In genomic region chr10:132962623-132963429, GRCh38 we compare ENCODE assay signal across 8 cellular contexts. TPM values are rescaled to one million over a fixed set of nuclear protein-coding genes. Genes with fewer than 3 reads are reported as not detected.
DNase-seq lines count a peak whose midpoint lies in the region; ATAC-seq and TF ChIP-seq lines count a peak whose summit lies in the region.

No MANE protein-coding gene starts in this region.

- ATAC-seq in HG03520 (IDR thresholded peaks at IDR 0.05; ENCODE audit: unreplicated experiment) (peak; percentile 45), GM21786 (IDR thresholded peaks at IDR 0.05; ENCODE audit: unreplicated experiment) (no peak)

- H3K9me3 Mint-ChIP-seq in activated naive CD4-positive, alpha-beta T cell treated with anti-CD3 and anti-CD28 coated beads, Interleukin-2, amount 50 U/mL, for 24 hours, result no peaks in the 10 kb centered on the region
- no peaks in the 10 kb centered on the region for H3K9me3 Mint-ChIP-seq in neural crest cell

- no peaks in the 10 kb centered on the region for H3K9me3 ChIP-seq in duodenal mucosa (ENCODE audit: control insufficient read depth in 1 of 2, low read length in 2 of 2)

- H3K27ac ChIP-seq in duodenal mucosa (ENCODE audit: low read depth, low read length), result no peak overlapping the region

- H3K36me3 Mint-ChIP-seq in activated naive CD4-positive, alpha-beta T cell treated with anti-CD3 and anti-CD28 coated beads, Interleukin-2, amount 50 U/mL, for 24 hours, result no peaks in the 10 kb centered on the region
- H3K36me3 Mint-ChIP-seq in neural crest cell (ENCODE audit: low read depth), result no peaks in the 10 kb centered on the region

- DNase-seq in activated naive CD4-positive, alpha-beta T cell treated with anti-CD3 and anti-CD28 coated beads, Interleukin-2, amount 50 U/mL, for 16 hours, result no peak
- DNase-seq in neural crest cell (ENCODE audit: low read depth, low spot score) (no peak), NCI-H2196 treated with DMSO at 0.1 percent for 48 hours (lab: John Stamatoyannopoulos, UW; ENCODE audit: unreplicated experiment) (no peak), NCI-H1694 (lab: John Stamatoyannopoulos, UW) (no peak)

- H3K9ac ChIP-seq in duodenal mucosa (ENCODE audit: low read depth in 1 of 2, low read length in 2 of 2), result peak overlapping the region; percentile 19 to 21

- H3K4me1 ChIP-seq in duodenal mucosa (ENCODE audit: control insufficient read depth in 1 of 2, insufficient read depth in 2 of 2, low read length in 2 of 2), result peaks cover 5 to 6% of the 10 kb centered on the region in 2 donors

- no peaks in the 10 kb centered on the region for H3K36me3 ChIP-seq in duodenal mucosa (ENCODE audit: control insufficient read depth in 1 of 2, insufficient read depth in 2 of 2, low read length in 2 of 2)

- peaks cover 11% of the 10 kb centered on the region for H3K27me3 Mint-ChIP-seq in activated naive CD4-positive, alpha-beta T cell treated with anti-CD3 and anti-CD28 coated beads, Interleukin-2, amount 50 U/mL, for 24 hours
- peaks cover 23% of the 10 kb centered on the region for H3K27me3 Mint-ChIP-seq in neural crest cell (ENCODE audit: low read depth)

- peak overlapping the region; percentile 83 for H3K27ac Mint-ChIP-seq in activated naive CD4-positive, alpha-beta T cell treated with anti-CD3 and anti-CD28 coated beads, Interleukin-2, amount 50 U/mL, for 24 hours
- no peak overlapping the region for H3K27ac Mint-ChIP-seq in neural crest cell (ENCODE audit: unreplicated experiment)

- peaks cover 0 to 5% of the 10 kb centered on the region in 2 donors for H3K27me3 ChIP-seq in duodenal mucosa (ENCODE audit: control insufficient read depth in 1 of 2, insufficient read depth in 2 of 2, low read length in 2 of 2)

- peaks cover 23% of the 10 kb centered on the region for H3K4me1 Mint-ChIP-seq in activated naive CD4-positive, alpha-beta T cell treated with anti-CD3 and anti-CD28 coated beads, Interleukin-2, amount 50 U/mL, for 24 hours
- peaks cover 13% of the 10 kb centered on the region for H3K4me1 Mint-ChIP-seq in neural crest cell

- peak overlapping the region; percentile 65 to 75 for H3K4me3 ChIP-seq in duodenal mucosa (ENCODE audit: low read depth in 1 of 2, low read length in 2 of 2)

- peak overlapping the region; percentile 93 for H3K4me3 Mint-ChIP-seq in activated naive CD4-positive, alpha-beta T cell treated with anti-CD3 and anti-CD28 coated beads, Interleukin-2, amount 50 U/mL, for 24 hours
- peak overlapping the region; percentile 69 for H3K4me3 Mint-ChIP-seq in neural crest cell

- no peak for TF ChIP-seq CTCF in neural crest cell (conservative IDR thresholded peaks at IDR 0.05)

RNA-seq across cellular contexts. Expression of gene CFAP46, which starts 20.5 kb away (rescaled TPM):
- total RNA-seq in neural crest cell, result 3.7 and 4.4 TPM in 2 replicates
